ENCODE assay signal across 1 cellular context in the genomic region with DNA sequence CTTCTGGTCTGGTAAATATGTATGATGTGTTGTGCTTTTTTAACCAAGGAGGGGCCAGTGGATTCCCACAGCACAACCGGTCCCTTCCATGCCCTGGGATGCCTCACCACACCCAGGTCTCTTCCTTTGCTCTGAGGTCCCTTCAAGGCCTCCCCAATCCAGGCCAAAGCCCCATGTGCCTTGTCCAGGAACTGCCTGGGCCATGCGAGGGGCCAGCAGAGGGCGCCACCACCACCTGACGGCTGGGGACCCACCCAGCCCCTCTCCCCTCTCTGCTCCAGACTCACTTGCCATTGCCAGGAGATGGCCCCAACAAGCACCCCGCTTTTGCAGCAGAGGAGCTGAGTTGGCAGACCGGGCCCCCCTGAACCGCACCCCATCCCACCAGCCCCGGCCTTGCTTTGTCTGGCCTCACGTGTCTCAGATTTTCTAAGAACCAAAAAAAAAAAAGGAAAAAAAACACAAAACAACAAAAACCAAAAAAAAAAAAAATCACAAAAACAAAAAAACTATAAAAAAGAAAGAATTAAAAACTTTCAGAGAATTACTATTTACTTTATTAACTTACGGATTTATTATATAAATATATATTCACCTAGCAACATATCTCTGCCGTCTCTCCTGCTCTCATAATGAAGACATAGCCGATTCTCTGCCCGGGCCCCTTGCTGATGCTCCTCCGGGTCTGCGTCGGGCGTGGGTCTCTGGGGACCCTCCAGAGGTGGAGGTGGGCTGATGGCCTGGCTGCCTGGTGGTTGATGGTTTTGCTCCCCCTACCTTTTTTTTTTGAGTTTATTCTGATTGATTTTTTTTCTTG.
TF ChIP-seq lines count a peak whose summit lies in the region.

No MANE protein-coding gene starts in this region.

TF ChIP-seq in K562, 482 proteins besides CTCF, POLR2A, EP300 and RAD21 (continued from another document):
- TF ChIP-seq, protein P1, sequence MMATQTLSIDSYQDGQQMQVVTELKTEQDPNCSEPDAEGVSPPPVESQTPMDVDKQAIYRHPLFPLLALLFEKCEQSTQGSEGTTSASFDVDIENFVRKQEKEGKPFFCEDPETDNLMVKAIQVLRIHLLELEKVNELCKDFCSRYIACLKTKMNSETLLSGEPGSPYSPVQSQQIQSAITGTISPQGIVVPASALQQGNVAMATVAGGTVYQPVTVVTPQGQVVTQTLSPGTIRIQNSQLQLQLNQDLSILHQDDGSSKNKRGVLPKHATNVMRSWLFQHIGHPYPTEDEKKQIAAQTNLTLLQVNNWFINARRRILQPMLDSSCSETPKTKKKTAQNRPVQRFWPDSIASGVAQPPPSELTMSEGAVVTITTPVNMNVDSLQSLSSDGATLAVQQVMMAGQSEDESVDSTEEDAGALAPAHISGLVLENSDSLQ (IDR thresholded peaks at IDR 0.05) = 0 out of 2 replicates have a peak, but pooled peaks have one; percentile 9
- TF ChIP-seq PHF21A (IDR thresholded peaks at IDR 0.05; ENCODE audit: borderline replicate concordance, low read depth) (0 out of 2 replicates have a peak, but pooled peaks have one; percentile 26), MECOM (CRISPR knock-in tag; IDR thresholded peaks at IDR 0.05) (no peak), SREBF2 (CRISPR knock-in tag; IDR thresholded peaks at IDR 0.05) (no peak), NR2F6 (CRISPR knock-in tag; IDR thresholded peaks at IDR 0.05) (no peak), HDAC3 (IDR thresholded peaks at IDR 0.05; ENCODE audit: borderline replicate concordance, partially characterized antibody) (no peak), ASH1L (IDR thresholded peaks at IDR 0.05; ENCODE audit: borderline replicate concordance, low read depth, partially characterized antibody) (peak; percentile 24), POLR2AphosphoS5 (IDR thresholded peaks at IDR 0.05; ENCODE audit: control insufficient read depth, insufficient read depth, low read depth, low read length) (no peak), HDAC1 (IDR thresholded peaks at IDR 0.05) (0 out of 4 replicates have a peak, but pooled peaks of 1 of the 2 experiments have one; percentile 21), SP1 (CRISPR knock-in tag; IDR thresholded peaks at IDR 0.05) (0 out of 2 replicates have a peak, but pooled peaks have one; percentile 34), POLR2G (IDR thresholded peaks at IDR 0.05; ENCODE audit: low read depth, low read length) (peak; percentile 54; the same call in 1 of the 2 replicates), ZNF146 (CRISPR knock-in tag; IDR thresholded peaks at IDR 0.05; ENCODE audit: unreplicated experiment) (no peak), JUND (IDR thresholded peaks at IDR 0.05; ENCODE audit: borderline replicate concordance, low read depth, low read length) (peak; percentile 52; the same call in 1 of the 2 replicates), JUND (tag; IDR thresholded peaks at IDR 0.05; ENCODE audit: borderline replicate concordance, low read depth, low read length) (no peak; the same call in 2 of the 3 replicates), SMARCA5 (IDR thresholded peaks at IDR 0.05) (0 out of 2 replicates have a peak, but pooled peaks have one; percentile 34), MCM2 (IDR thresholded peaks at IDR 0.05; ENCODE audit: low read depth) (no peak), ZNF263 (CRISPR knock-in tag; IDR thresholded peaks at IDR 0.05; ENCODE audit: borderline replicate concordance) (peak; percentile 86), RCOR1 (IDR thresholded peaks at IDR 0.05; ENCODE audit: borderline replicate concordance in 1 of 2, low read depth in 2 of 2, low read length in 2 of 2) (peak in 1 of 2 experiments; percentile 49; a peak in 1 of 4 replicates), ZBED1 (IDR thresholded peaks at IDR 0.05) (no peak), L3MBTL2 (IDR thresholded peaks at IDR 0.05) (peak; percentile 29; the same call in 1 of the 2 replicates), RBFOX2 (IDR thresholded peaks at IDR 0.05; ENCODE audit: low read depth, low read length) (0 out of 2 replicates have a peak, but pooled peaks have one; percentile 18), E2F6 (IDR thresholded peaks at IDR 0.05; ENCODE audit: borderline replicate concordance in 1 of 2, extremely low read depth in 1 of 2, insufficient read depth in 1 of 2, insufficient read length in 1 of 2, low read depth in 1 of 2, low read length in 1 of 2, poor library complexity in 1 of 2, severe bottlenecking in 1 of 2) (peak in 1 of 2 experiments; percentile 54), NKRF (IDR thresholded peaks at IDR 0.05; ENCODE audit: borderline replicate concordance) (peak; percentile 18; the same call in 1 of the 2 replicates), HLTF (IDR thresholded peaks at IDR 0.05) (peak; percentile 76; the same call in 1 of the 2 replicates), SMC3 (conservative IDR thresholded peaks at IDR 0.05; ENCODE audit: insufficient read depth, low read depth, low read length) (peak; percentile 84), STAT6 (CRISPR knock-in tag; IDR thresholded peaks at IDR 0.05) (no peak), STAG1 (CRISPR knock-in tag; IDR thresholded peaks at IDR 0.05; ENCODE audit: borderline replicate concordance) (peak; percentile 42; the same call in 1 of the 2 replicates), POLR2AphosphoS2 (IDR thresholded peaks at IDR 0.05; ENCODE audit: low read length) (peak; percentile 72), ZNF778 (CRISPR knock-in tag; IDR thresholded peaks at IDR 0.05) (no peak), FOXO4 (CRISPR knock-in tag; IDR thresholded peaks at IDR 0.05) (no peak)
- TF ChIP-seq, protein P2, sequence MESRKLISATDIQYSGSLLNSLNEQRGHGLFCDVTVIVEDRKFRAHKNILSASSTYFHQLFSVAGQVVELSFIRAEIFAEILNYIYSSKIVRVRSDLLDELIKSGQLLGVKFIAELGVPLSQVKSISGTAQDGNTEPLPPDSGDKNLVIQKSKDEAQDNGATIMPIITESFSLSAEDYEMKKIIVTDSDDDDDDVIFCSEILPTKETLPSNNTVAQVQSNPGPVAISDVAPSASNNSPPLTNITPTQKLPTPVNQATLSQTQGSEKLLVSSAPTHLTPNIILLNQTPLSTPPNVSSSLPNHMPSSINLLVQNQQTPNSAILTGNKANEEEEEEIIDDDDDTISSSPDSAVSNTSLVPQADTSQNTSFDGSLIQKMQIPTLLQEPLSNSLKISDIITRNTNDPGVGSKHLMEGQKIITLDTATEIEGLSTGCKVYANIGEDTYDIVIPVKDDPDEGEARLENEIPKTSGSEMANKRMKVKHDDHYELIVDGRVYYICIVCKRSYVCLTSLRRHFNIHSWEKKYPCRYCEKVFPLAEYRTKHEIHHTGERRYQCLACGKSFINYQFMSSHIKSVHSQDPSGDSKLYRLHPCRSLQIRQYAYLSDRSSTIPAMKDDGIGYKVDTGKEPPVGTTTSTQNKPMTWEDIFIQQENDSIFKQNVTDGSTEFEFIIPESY (CRISPR knock-in tag; IDR thresholded peaks at IDR 0.05) = peak; percentile 57; the same call in 1 of the 2 replicates
- TF ChIP-seq, protein P3, sequence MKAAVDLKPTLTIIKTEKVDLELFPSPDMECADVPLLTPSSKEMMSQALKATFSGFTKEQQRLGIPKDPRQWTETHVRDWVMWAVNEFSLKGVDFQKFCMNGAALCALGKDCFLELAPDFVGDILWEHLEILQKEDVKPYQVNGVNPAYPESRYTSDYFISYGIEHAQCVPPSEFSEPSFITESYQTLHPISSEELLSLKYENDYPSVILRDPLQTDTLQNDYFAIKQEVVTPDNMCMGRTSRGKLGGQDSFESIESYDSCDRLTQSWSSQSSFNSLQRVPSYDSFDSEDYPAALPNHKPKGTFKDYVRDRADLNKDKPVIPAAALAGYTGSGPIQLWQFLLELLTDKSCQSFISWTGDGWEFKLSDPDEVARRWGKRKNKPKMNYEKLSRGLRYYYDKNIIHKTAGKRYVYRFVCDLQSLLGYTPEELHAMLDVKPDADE (conservative IDR thresholded peaks at IDR 0.05; ENCODE audit: control insufficient read depth, low read depth, low read length) = 0 out of 2 replicates have a peak, but pooled peaks have one; percentile 44
